In the genomic region with DNA sequence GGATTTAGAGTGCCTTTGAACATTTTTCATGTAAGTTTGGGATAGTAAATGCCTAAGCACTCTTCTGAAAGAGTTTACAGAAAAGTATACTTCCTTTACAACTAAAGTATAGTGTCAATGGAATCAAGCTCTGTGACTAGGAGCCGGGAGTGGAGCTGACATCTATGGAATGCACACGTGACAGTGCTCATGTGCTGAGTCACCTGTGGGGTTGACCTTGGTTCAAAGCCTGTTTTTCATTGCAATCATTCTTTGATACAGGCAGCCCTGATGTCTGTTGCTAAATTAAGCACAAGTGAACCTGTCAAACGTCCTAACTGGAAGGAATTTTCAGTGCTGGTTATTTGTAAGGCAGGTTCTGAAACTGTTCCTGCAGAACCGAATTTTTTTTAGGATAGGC, we compare ENCODE assay signal across 9 cellular contexts.
A peak's percentile ranks its signal among the peaks of the same experiment; 100 is the strongest.
DNase-seq lines count a peak whose midpoint lies in the region; ATAC-seq, FAIRE-seq and TF ChIP-seq lines count a peak whose summit lies in the region.
"Had no signal": no experiment of that assay in that cellular context is flagged by ENCODE, and none has a peak within 500 bp of the region (broad histone marks: within the 10 kb centered on the region; RNA-seq: fewer than 3 reads in every experiment).

No MANE protein-coding gene starts in this region.

- H3K9me3 ChIP-seq in A549: peaks cover 37% of the 10 kb centered on the region
- H3K9me3 ChIP-seq in endothelial cell of umbilical vein (replicated peaks; ENCODE audit: control insufficient read depth, insufficient read depth, low read length): no peaks in the 10 kb centered on the region
- H3K9me3 ChIP-seq in left lung: peaks cover 4 to 37% of the 10 kb centered on the region in 2 donors

- peak; percentile 28 to 57 for DNase-seq in A549 (ENCODE audit: low read depth in 1 of 2, low spot score in 1 of 2)
- DNase-seq in M059J (ENCODE audit: low read depth): peak; percentile 86
- peak; percentile 45 for DNase-seq in endothelial cell of umbilical vein (ENCODE audit: low read depth, low spot score)
- DNase-seq in left lung: peak in 1 of 2 donors; percentile 54
- DNase-seq in GM10266 (ENCODE audit: extremely low spot score): no peak
- DNase-seq in SKM-1 treated with dmso at 0.1 percent for 144 hours (lab: John Stamatoyannopoulos, UW; ENCODE audit: unreplicated experiment): no peak
- DNase-seq: NCI-H82 had no signal

- no peaks in the 10 kb centered on the region for H3K9me1 ChIP-seq in endothelial cell of umbilical vein (replicated peaks; ENCODE audit: control insufficient read depth, extremely low read depth, insufficient read depth, low read length)

- intact Hi-C loops in endothelial cell of umbilical vein (cut with micrococcal nuclease) (no loop called here), left lung (cut with DNase I) (no loop called here)

- H3K9ac ChIP-seq in endothelial cell of umbilical vein (replicated peaks; ENCODE audit: extremely low read depth, insufficient read depth, low read length): no peak overlapping the region

- H3K4me1 ChIP-seq in A549: peaks cover 18% of the 10 kb centered on the region
- H3K4me1 ChIP-seq in endothelial cell of umbilical vein (ENCODE audit: control insufficient read depth, extremely low read depth, insufficient read depth, low read length): peaks cover 22% of the 10 kb centered on the region
- H3K4me1 ChIP-seq in left lung: peaks cover 8 to 18% of the 10 kb centered on the region in 2 donors

- no peak overlapping the region for H2AFZ ChIP-seq in endothelial cell of umbilical vein (ENCODE audit: low read depth, low read length)

- H3K36me3 ChIP-seq in endothelial cell of umbilical vein (ENCODE audit: control insufficient read depth in 2 of 2, extremely low read depth in 1 of 2, insufficient read depth in 2 of 2, low read length in 2 of 2) (no peaks in the 10 kb centered on the region), left lung (no peaks in the 10 kb centered on the region)

- peak overlapping the region; percentile 66 for H3K4me2 ChIP-seq in A549
- peak overlapping the region; percentile 20 for H3K4me2 ChIP-seq in endothelial cell of umbilical vein (ENCODE audit: insufficient read depth, low read length)

- TF ChIP-seq POLR2A in A549 (IDR thresholded peaks at IDR 0.05; ENCODE audit: low read length) (no peak), endothelial cell of umbilical vein (IDR thresholded peaks at IDR 0.05; ENCODE audit: low read depth, low read length) (no peak)

- H4K20me1 ChIP-seq in endothelial cell of umbilical vein (replicated peaks; ENCODE audit: control insufficient read depth, extremely low read depth, insufficient read depth, low read length): no peaks in the 10 kb centered on the region

- H3K27ac ChIP-seq in A549 (peak overlapping the region; percentile 30 to 66; a peak in 3 of 6 replicates), endothelial cell of umbilical vein (ENCODE audit: insufficient read depth, low read depth, low read length) (peak overlapping the region; percentile 58), left lung (peak overlapping the region; percentile 21 to 64)

- no TSS peak for BruUV-seq in endothelial cell of umbilical vein (replicated peaks; lab: Mats Ljungman, UMichigan)

- dilution Hi-C loops in endothelial cell of umbilical vein (cut with MboI; ENCODE audit: extremely low pct_ligation_motif_present, low sequenced_read_pairs): no loop called here

- TF ChIP-seq CTCF in A549 (IDR thresholded peaks at IDR 0.05) (no peak), endothelial cell of umbilical vein (IDR thresholded peaks at IDR 0.05; ENCODE audit: extremely low read depth in 1 of 2, insufficient read depth in 1 of 2, low read depth in 1 of 2, low read length in 2 of 2) (no peak), left lung (IDR thresholded peaks at IDR 0.05) (no peak), GM10266 (IDR thresholded peaks at IDR 0.05; ENCODE audit: control insufficient read depth, insufficient read depth, low read depth, missing control alignments) (no peak)

- ATAC-seq in A549 (peak; percentile 74 to 79; a peak in 4 of 6 replicates), left lung (peak; percentile 96), HG02610 (IDR thresholded peaks at IDR 0.05; ENCODE audit: unreplicated experiment) (no peak), GM18867 (IDR thresholded peaks at IDR 0.05; ENCODE audit: unreplicated experiment) (no peak)

- no peaks in the 10 kb centered on the region for H3K27me3 ChIP-seq in endothelial cell of umbilical vein (ENCODE audit: control insufficient read depth in 2 of 2, insufficient read depth in 2 of 2, low read length in 2 of 2)
- H3K27me3 ChIP-seq in left lung: peaks cover 0 to 10% of the 10 kb centered on the region in 2 donors

- no peak for TF ChIP-seq RAD21 in A549 (conservative IDR thresholded peaks at IDR 0.05 in 1 of 2, IDR thresholded peaks at IDR 0.05 in 1 of 2)

- FAIRE-seq in A549 (lab: Jason Lieb, UNC) (no peak), endothelial cell of umbilical vein (lab: Jason Lieb, UNC) (peak; percentile 83)

- no peak for TF ChIP-seq EP300 in A549 (IDR thresholded peaks at IDR 0.05)

- WGBS in A549 (ENCODE audit: missing lambda C conversion rate): 2% methylated on average over 4 of the region's 4 CpGs

- POLR2A ChIA-PET in A549 (lab: Yijun Ruan, JAX): interaction anchor here (0.8 kb wide), 1 partner anchor 83 kb away, joined by 3 read pairs; the partner anchor contains the start of gene GPAT3
- POLR2A ChIA-PET in endothelial cell of umbilical vein (lab: Charles Lee): no interaction called here

- H3K79me2 ChIP-seq in endothelial cell of umbilical vein (ENCODE audit: control insufficient read depth, insufficient read depth, low read length): no peaks in the 10 kb centered on the region

- H3K4me3 ChIP-seq in A549 (no peak overlapping the region), endothelial cell of umbilical vein (replicated peaks in 1 of 3; ENCODE audit: insufficient read depth in 1 of 3, low read depth in 1 of 3, low read length in 3 of 3) (no peak overlapping the region), left lung (no peak overlapping the region)

- CTCF ChIA-PET in A549 (lab: Yijun Ruan, JAX) (no interaction called here), endothelial cell of umbilical vein (lab: Charles Lee) (interaction anchor here (0.7 to 2.2 kb wide), 5 partner anchors 11 to 911 kb away, joined by 4 to 7 read pairs (median 5); no protein-coding TSS in a partner anchor)

TF ChIP-seq in A549, 52 proteins besides CTCF, POLR2A, EP300 and RAD21:
- TF ChIP-seq FOSL2 (IDR thresholded peaks at IDR 0.05) (0 out of 2 replicates have a peak, but pooled peaks have one; percentile 26), FOSL2 (CRISPR knock-in tag; IDR thresholded peaks at IDR 0.05) (peak; percentile 66; the same call in 1 of the 2 replicates), ZNF302 (CRISPR knock-in tag; IDR thresholded peaks at IDR 0.05) (no peak), ESRRA (IDR thresholded peaks at IDR 0.05; ENCODE audit: borderline replicate concordance, low read length) (no peak), TP53 (CRISPR knock-in tag; IDR thresholded peaks at IDR 0.05) (no peak), USF2 (IDR thresholded peaks at IDR 0.05) (peak; percentile 82), BHLHE40 (IDR thresholded peaks at IDR 0.05; ENCODE audit: low read depth, low read length) (0 out of 2 replicates have a peak, but pooled peaks have one; percentile 26), MAFK (IDR thresholded peaks at IDR 0.05; ENCODE audit: partially characterized antibody) (peak; percentile 35)

TF ChIP-seq in endothelial cell of umbilical vein, 7 proteins besides CTCF, POLR2A, EP300 and RAD21:
- TF ChIP-seq FOS (IDR thresholded peaks at IDR 0.05; ENCODE audit: borderline replicate concordance, insufficient read depth, low read length): peak; percentile 55
- TF ChIP-seq POLR2AphosphoS5 (IDR thresholded peaks at IDR 0.05; ENCODE audit: insufficient read depth, low read depth, low read length): no peak
- peak; percentile 52 for TF ChIP-seq JUN (IDR thresholded peaks at IDR 0.05; ENCODE audit: borderline replicate concordance, insufficient read depth, insufficient read length, low read depth)
- TF ChIP-seq, protein P1, sequence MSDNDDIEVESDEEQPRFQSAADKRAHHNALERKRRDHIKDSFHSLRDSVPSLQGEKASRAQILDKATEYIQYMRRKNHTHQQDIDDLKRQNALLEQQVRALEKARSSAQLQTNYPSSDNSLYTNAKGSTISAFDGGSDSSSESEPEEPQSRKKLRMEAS (IDR thresholded peaks at IDR 0.05; ENCODE audit: insufficient read depth, insufficient read length): peak; percentile 80

Comparison
In these comparisons a context has a peak if more than half of its experiments do, and no peak if none do; other contexts are left out.
1. ATAC-seq: peak in A549 (2 of 2) and left lung (single experiment); none in HG02610 (single experiment) and GM18867 (single experiment).
2. DNase-seq: peak in A549 (2 of 2), M059J (single experiment) and endothelial cell of umbilical vein (single experiment); none in GM10266 (single experiment) and SKM-1 treated with dmso at 0.1 percent for 144 hours (single experiment).
3. Peak in every context shown above with its lines, with median percentiles within 50 percentile points of each other: H3K27ac ChIP-seq.